2 cellular contexts compared by ENCODE assay signal in the genomic region with DNA sequence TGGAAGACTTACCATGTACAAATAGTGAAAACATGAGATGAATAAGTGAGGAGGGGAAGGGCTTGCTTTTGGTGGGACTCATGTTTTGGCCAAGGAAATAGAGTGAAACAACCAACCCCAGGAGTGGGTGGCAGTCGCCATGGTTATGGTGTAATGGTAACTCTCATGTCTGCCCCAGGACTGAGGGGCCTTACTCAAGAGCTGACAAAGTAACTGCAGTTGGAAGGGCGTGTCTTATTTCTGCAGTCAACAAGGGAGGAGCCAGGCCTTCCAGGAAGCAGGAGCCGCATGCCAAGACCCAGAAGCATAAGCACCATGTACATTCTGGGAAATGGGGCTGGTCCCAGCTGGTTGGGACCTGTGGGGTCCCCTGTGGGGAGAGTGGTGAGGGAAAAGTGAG.
TF ChIP-seq lines count a peak whose summit lies in the region.

No MANE protein-coding gene starts in this region.

TF ChIP-seq in SK-N-SH, 30 proteins besides CTCF, POLR2A, EP300 and RAD21 (continued from another document):
- TF ChIP-seq TEAD4 (IDR thresholded peaks at IDR 0.05; ENCODE audit: borderline replicate concordance, insufficient read depth) (no peak), SIN3A (IDR thresholded peaks at IDR 0.05; ENCODE audit: borderline replicate concordance, low read depth, low read length) (no peak), NFIC (IDR thresholded peaks at IDR 0.05; ENCODE audit: borderline replicate concordance) (no peak), MAX (IDR thresholded peaks at IDR 0.05; ENCODE audit: low read depth) (no peak), ZBTB33 (IDR thresholded peaks at IDR 0.05; ENCODE audit: borderline replicate concordance, low read depth) (no peak), JUND (IDR thresholded peaks at IDR 0.05) (no peak), FOXM1 (IDR thresholded peaks at IDR 0.05; ENCODE audit: low read depth) (no peak), SMC3 (IDR thresholded peaks at IDR 0.05; ENCODE audit: low read depth, low read length) (no peak), GABPA (IDR thresholded peaks at IDR 0.05; ENCODE audit: low read depth) (no peak), FOXJ3 (CRISPR knock-in tag; IDR thresholded peaks at IDR 0.05) (no peak), IRF3 (IDR thresholded peaks at IDR 0.05; ENCODE audit: low read depth, low read length) (no peak)

TF ChIP-seq in SK-N-SH treated with all-trans-retinoic acid at 6 μM for 48 hours, 23 proteins besides CTCF, POLR2A, EP300 and RAD21 (continued from another document):
- TF ChIP-seq, protein P1, sequence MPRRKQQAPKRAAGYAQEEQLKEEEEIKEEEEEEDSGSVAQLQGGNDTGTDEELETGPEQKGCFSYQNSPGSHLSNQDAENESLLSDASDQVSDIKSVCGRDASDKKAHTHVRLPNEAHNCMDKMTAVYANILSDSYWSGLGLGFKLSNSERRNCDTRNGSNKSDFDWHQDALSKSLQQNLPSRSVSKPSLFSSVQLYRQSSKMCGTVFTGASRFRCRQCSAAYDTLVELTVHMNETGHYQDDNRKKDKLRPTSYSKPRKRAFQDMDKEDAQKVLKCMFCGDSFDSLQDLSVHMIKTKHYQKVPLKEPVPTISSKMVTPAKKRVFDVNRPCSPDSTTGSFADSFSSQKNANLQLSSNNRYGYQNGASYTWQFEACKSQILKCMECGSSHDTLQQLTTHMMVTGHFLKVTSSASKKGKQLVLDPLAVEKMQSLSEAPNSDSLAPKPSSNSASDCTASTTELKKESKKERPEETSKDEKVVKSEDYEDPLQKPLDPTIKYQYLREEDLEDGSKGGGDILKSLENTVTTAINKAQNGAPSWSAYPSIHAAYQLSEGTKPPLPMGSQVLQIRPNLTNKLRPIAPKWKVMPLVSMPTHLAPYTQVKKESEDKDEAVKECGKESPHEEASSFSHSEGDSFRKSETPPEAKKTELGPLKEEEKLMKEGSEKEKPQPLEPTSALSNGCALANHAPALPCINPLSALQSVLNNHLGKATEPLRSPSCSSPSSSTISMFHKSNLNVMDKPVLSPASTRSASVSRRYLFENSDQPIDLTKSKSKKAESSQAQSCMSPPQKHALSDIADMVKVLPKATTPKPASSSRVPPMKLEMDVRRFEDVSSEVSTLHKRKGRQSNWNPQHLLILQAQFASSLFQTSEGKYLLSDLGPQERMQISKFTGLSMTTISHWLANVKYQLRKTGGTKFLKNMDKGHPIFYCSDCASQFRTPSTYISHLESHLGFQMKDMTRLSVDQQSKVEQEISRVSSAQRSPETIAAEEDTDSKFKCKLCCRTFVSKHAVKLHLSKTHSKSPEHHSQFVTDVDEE (CRISPR knock-in tag; IDR thresholded peaks at IDR 0.05) = no peak
- TF ChIP-seq BACH2 (CRISPR knock-in tag; IDR thresholded peaks at IDR 0.05; ENCODE audit: borderline replicate concordance) (no peak), GLIS3 (CRISPR knock-in tag; IDR thresholded peaks at IDR 0.05) (no peak), ZC3H10 (CRISPR knock-in tag; IDR thresholded peaks at IDR 0.05) (no peak), SNAI2 (CRISPR knock-in tag; IDR thresholded peaks at IDR 0.05) (no peak), PPARA (CRISPR knock-in tag; IDR thresholded peaks at IDR 0.05; ENCODE audit: borderline replicate concordance) (no peak)
TF ChIP-seq in SK-N-SH treated with all-trans-retinoic acid at 6 μM for 48 hours: peak in this region for 0.
